ENCODE assay signal across 24 cellular contexts in genomic region chr2:42675815-42676214, GRCh38.
"Had no signal": no experiment of that assay in that cellular context is flagged by ENCODE, and none has a peak within 500 bp of the region (broad histone marks: within the 10 kb centered on the region; RNA-seq: fewer than 3 reads in every experiment).

No MANE protein-coding gene starts in this region.

- H3K4me3 ChIP-seq: esophagus muscularis mucosa, heart right ventricle, prostate gland, right atrium auricular region, sigmoid colon, thoracic aorta, tibial nerve, upper lobe of left lung had no signal

- H3K27ac ChIP-seq: esophagus muscularis mucosa, foreskin keratinocyte, heart right ventricle, parathyroid adenoma, prostate gland, right atrium auricular region, sigmoid colon, thoracic aorta, tibial nerve, upper lobe of left lung had no signal

- H3K36me3 Mint-ChIP-seq: natural killer cell had no signal

- H3K9me3 Mint-ChIP-seq: endodermal cell; natural killer cell; stimulated activated memory B cell treated with anti-CD40 and anti-IgM and Interleukin-4, amounts not matched to agents 10 μg/mL and 1 μg/mL and 100 μg/mL, for 72 hours had no signal

- H3K27me3 ChIP-seq: esophagus muscularis mucosa, foreskin keratinocyte, heart right ventricle, right atrium auricular region, sigmoid colon, tibial nerve, upper lobe of left lung had no signal

- H3K9me3 ChIP-seq: esophagus muscularis mucosa, heart right ventricle, prostate gland, right atrium auricular region, sigmoid colon, thoracic aorta, tibial nerve, upper lobe of left lung had no signal

- H3K4me3 Mint-ChIP-seq: endodermal cell; immature natural killer cell; natural killer cell; neural crest cell; stimulated activated memory B cell treated with anti-CD40 and anti-IgM and Interleukin-4, amounts not matched to agents 10 μg/mL and 1 μg/mL and 100 μg/mL, for 72 hours had no signal

- H3K27ac Mint-ChIP-seq: endodermal cell; immature natural killer cell; natural killer cell; stimulated activated memory B cell treated with anti-CD40 and anti-IgM and Interleukin-4, amounts not matched to agents 10 μg/mL and 1 μg/mL and 100 μg/mL, for 72 hours had no signal

- H3K27me3 Mint-ChIP-seq: stimulated activated memory B cell treated with anti-CD40 and anti-IgM and Interleukin-4, amounts not matched to agents 10 μg/mL and 1 μg/mL and 100 μg/mL, for 72 hours had no signal

- H3K4me1 ChIP-seq: foreskin keratinocyte, parathyroid adenoma, prostate gland, right atrium auricular region, tibial nerve had no signal

- H3K36me3 ChIP-seq: prostate gland, right atrium auricular region, sigmoid colon, thoracic aorta, upper lobe of left lung had no signal

- DNase-seq: central memory CD4-positive, alpha-beta T cell; effector CD8-positive, alpha-beta T cell; endodermal cell; foreskin keratinocyte; glutamatergic neuron; heart right ventricle; hypothalamus; immature natural killer cell; islet precursor cell; kidney glomerular epithelial cell; natural killer cell; sigmoid colon; stimulated activated CD4-positive, alpha-beta T cell treated with anti-CD3 and anti-CD28 coated beads, Interleukin-4, amount 100 ng/mL, for 4 hours; stimulated activated naive CD8-positive, alpha-beta T cell treated with anti-CD3 and anti-CD28 coated beads, Interleukin-15, Interleukin-2, amounts not matched to agents 100 U/mL and 50 U/mL, for 24 hours; substantia nigra; upper lobe of left lung had no signal

- ATAC-seq: foreskin keratinocyte; heart right ventricle; natural killer cell; stimulated activated memory B cell treated with anti-CD40 and anti-IgM and Interleukin-4, amounts not matched to agents 10 μg/mL and 1 μg/mL and 100 μg/mL, for 72 hours; stimulated activated naive CD8-positive, alpha-beta T cell treated with anti-CD3 and anti-CD28 coated beads, Interleukin-15, Interleukin-2, amounts not matched to agents 100 U/mL and 50 U/mL, for 24 hours had no signal

- H3K4me1 Mint-ChIP-seq: endodermal cell; immature natural killer cell; stimulated activated memory B cell treated with anti-CD40 and anti-IgM and Interleukin-4, amounts not matched to agents 10 μg/mL and 1 μg/mL and 100 μg/mL, for 72 hours had no signal

- H2AFZ ChIP-seq: parathyroid adenoma had no signal
